35 cellular contexts compared by ENCODE assay signal in genomic region chr2:52463457-52463856, GRCh38.
"Had no signal": no experiment of that assay in that cellular context is flagged by ENCODE, and none has a peak within 500 bp of the region (broad histone marks: within the 10 kb centered on the region; RNA-seq: fewer than 3 reads in every experiment).

No MANE protein-coding gene starts in this region.

- H3K36me3 ChIP-seq: adrenal gland, ascending aorta, brain microvascular endothelial cell, breast epithelium, cardiac muscle cell had no signal

- FAIRE-seq: astrocyte, bronchial epithelial cell had no signal

- H3K27me3 ChIP-seq: adrenal gland, ascending aorta, body of pancreas, brain microvascular endothelial cell, breast epithelium, cardiac muscle cell had no signal

- H3K9me3 ChIP-seq: adrenal gland, ascending aorta, body of pancreas, breast epithelium had no signal

- ATAC-seq: activated naive CD4-positive, alpha-beta T cell treated with anti-CD3 and anti-CD28 coated beads, Interleukin-2, amount 50 U/mL, for 72 hours; activated naive CD8-positive, alpha-beta T cell treated with anti-CD3 and anti-CD28 coated beads, Interleukin-2, amount 50 U/mL, for 24 hours; activated T-cell treated with anti-CD3 and anti-CD28 coated beads, Interleukin-2, amount 50 U/mL, for 4 hours; activated T-cell treated with anti-CD3 and anti-CD28 coated beads, Interleukin-2, amount 50 U/mL, for 72 hours; activated T-helper 17 cell treated with anti-CD3 and anti-CD28 coated beads, Interleukin-2, amount 50 U/mL, for 72 hours; body of pancreas had no signal

- H3K4me1 ChIP-seq: adrenal gland, ascending aorta, body of pancreas, breast epithelium had no signal

- H3K27ac ChIP-seq: adrenal gland, ascending aorta, body of pancreas, brain microvascular endothelial cell, breast epithelium, cardiac muscle cell had no signal

- DNase-seq: activated effector memory CD4-positive, alpha-beta T cell treated with anti-CD3 and anti-CD28 coated beads, Interleukin-2, amount 50 U/mL, for 16 hours; activated effector memory CD4-positive, alpha-beta T cell treated with Interleukin-2 at 50 U/mL for 16 hours; activated gamma-delta T cell; activated gamma-delta T cell treated with Interleukin-2 at 50 U/mL for 16 hours; activated naive CD4-positive, alpha-beta T cell; activated naive CD4-positive, alpha-beta T cell treated with anti-CD3 and anti-CD28 coated beads for 36 hours; activated naive CD4-positive, alpha-beta T cell treated with anti-CD3 and anti-CD28 coated beads, Interleukin-2, amount 10 ng/mL, durations not matched to agents 7 days and 5 days; activated naive CD4-positive, alpha-beta T cell treated with anti-CD3 and anti-CD28 coated beads, Interleukin-2, amount 50 U/mL, for 16 hours; activated naive CD4-positive, alpha-beta T cell treated with Interleukin-2 at 50 U/mL for 16 hours; activated naive CD8-positive, alpha-beta T cell treated with anti-CD3 and anti-CD28 coated beads for 36 hours; activated naive CD8-positive, alpha-beta T cell treated with anti-CD3 and anti-CD28 coated beads, Interleukin-2, amount 10 ng/mL, durations not matched to agents 7 days and 5 days; activated naive CD8-positive, alpha-beta T cell treated with anti-CD3 and anti-CD28 coated beads, Interleukin-2, amount 50 U/mL, for 24 hours; activated T-cell treated with anti-CD3 and anti-CD28 coated beads for 4 hours; activated T-cell treated with anti-CD3 and anti-CD28 coated beads, Interleukin-2, amount 50 U/mL, for 1 hour; activated T-cell treated with anti-CD3 and anti-CD28 coated beads, Interleukin-2, amount 50 U/mL, for 24 hours; activated T-cell treated with anti-CD3 and anti-CD28 coated beads, Interleukin-2, amount 50 U/mL, for 4 hours; activated T-cell treated with anti-CD3 and anti-CD28 coated beads, Interleukin-2, amount 50 U/mL, for 48 hours; activated T-cell treated with anti-CD3 and anti-CD28 coated beads, Interleukin-2, amount 50 U/mL, for 72 hours; adrenal gland; amniotic stem cell; amygdala; anterior cingulate cortex; aorta; body of pancreas; brain microvascular endothelial cell; caudate nucleus; central memory CD4-positive, alpha-beta T cell; cerebellar nuclear complex had no signal

- H3K4me3 ChIP-seq: adrenal gland, ascending aorta, body of pancreas, breast epithelium, cardiac muscle cell had no signal
